15 cellular contexts compared by ENCODE assay signal in the genomic region with DNA sequence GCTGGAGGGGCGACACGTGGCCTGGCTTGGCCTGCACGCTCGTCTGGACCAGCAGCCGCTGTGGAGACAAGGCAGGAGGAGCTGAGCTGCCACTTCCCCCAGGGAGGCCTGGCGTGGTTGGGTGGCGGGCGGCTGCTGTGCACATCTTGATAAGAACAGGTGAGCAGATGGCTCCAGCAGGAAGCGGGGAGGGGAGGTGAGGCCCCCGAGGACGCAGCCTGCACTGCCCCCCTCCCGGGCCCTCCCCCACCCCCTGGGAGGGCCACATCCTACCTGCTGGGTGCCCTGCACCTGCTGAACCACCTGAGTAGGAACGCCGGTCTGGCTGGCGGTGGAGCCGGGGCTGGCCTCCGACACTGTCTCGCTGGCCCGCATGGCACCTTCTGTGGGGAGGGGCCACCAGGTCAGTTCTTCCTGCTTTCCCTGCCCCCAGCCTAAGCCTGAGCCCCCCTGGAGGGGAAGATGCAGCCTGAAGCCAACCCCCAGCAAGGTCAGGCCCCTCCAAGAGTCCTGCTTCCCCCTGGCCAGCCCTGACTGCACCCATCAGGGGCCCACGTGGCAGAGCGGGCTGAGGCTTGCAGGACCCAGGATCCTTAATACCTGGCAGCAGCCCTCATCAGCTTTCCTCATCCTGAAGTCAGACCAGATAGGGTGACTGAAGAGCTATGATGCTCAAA. TPM values are rescaled to one million over a fixed set of nuclear protein-coding genes. Genes with fewer than 3 reads are reported as not detected.
DNase-seq lines count a peak whose midpoint lies in the region; ATAC-seq and FAIRE-seq lines count a peak whose summit lies in the region.
"Had no signal": no experiment of that assay in that cellular context is flagged by ENCODE, and none has a peak within 500 bp of the region (broad histone marks: within the 10 kb centered on the region; RNA-seq: fewer than 3 reads in every experiment).

No MANE protein-coding gene starts in this region.

- H3K27ac ChIP-seq in small intestine (ENCODE audit: low read depth in 1 of 2, low read length in 1 of 2) = no peak overlapping the region
- H3K27ac ChIP-seq: GM23248, left ventricle myocardium inferior had no signal

- WGBS in small intestine, 3 donors = 63 to 74% (median 70%) methylated on average over 16 to 21 of the region's 21 CpGs

- H3K36me3 ChIP-seq in small intestine (ENCODE audit: control insufficient read depth in 2 of 2, insufficient read depth in 2 of 2, low read length in 2 of 2) = peaks cover 0 to 2% of the 10 kb centered on the region in 2 donors
- H3K36me3 ChIP-seq: BE2C had no signal

- no peaks in the 10 kb centered on the region for H3K4me1 ChIP-seq in small intestine (ENCODE audit: control insufficient read depth in 2 of 2, insufficient read depth in 1 of 2, low read depth in 1 of 2, low read length in 1 of 2)

- H3K36me3 Mint-ChIP-seq in activated CD4-positive, alpha-beta memory T cell treated with anti-CD3 and anti-CD28 coated beads, Interleukin-2, amount 10 ng/mL, durations not matched to agents 7 days and 5 days (ENCODE audit: low read depth) = peaks cover 6% of the 10 kb centered on the region

- H3K4me3 Mint-ChIP-seq in activated CD4-positive, alpha-beta memory T cell treated with anti-CD3 and anti-CD28 coated beads, Interleukin-2, amount 10 ng/mL, durations not matched to agents 7 days and 5 days = no peak overlapping the region

- H3K27me3 Mint-ChIP-seq in activated CD4-positive, alpha-beta memory T cell treated with anti-CD3 and anti-CD28 coated beads, Interleukin-2, amount 10 ng/mL, durations not matched to agents 7 days and 5 days = no peaks in the 10 kb centered on the region

- H3K27ac Mint-ChIP-seq in activated CD4-positive, alpha-beta memory T cell treated with anti-CD3 and anti-CD28 coated beads, Interleukin-2, amount 10 ng/mL, durations not matched to agents 7 days and 5 days = peak overlapping the region; percentile 21

- no peaks in the 10 kb centered on the region for H3K9me3 ChIP-seq in small intestine (ENCODE audit: control insufficient read depth, low read depth)
- H3K9me3 ChIP-seq: BE2C, left ventricle myocardium inferior had no signal

- peak; percentile 53 for DNase-seq in activated gamma-delta T cell treated with Interleukin-2 at 50 U/mL for 16 hours
- no peak for DNase-seq in activated gamma-delta T cell (lab: John Stamatoyannopoulos, UW)
- DNase-seq in NCI-H146 (lab: John Stamatoyannopoulos, UW) = peak; percentile 99
- no peak for DNase-seq in activated CD4-positive, alpha-beta memory T cell treated with anti-CD3 and anti-CD28 coated beads, Interleukin-2, amount 10 ng/mL, durations not matched to agents 7 days and 5 days
- peak; percentile 28 for DNase-seq in small intestine
- DNase-seq in NCI-H2227 treated with DMSO at 0.1 percent for 48 hours (lab: John Stamatoyannopoulos, UW) = no peak
- DNase-seq: anterior cingulate cortex; BE2C; effector CD8-positive, alpha-beta T cell; GM23248; left ventricle myocardium inferior had no signal

- CTCF ChIA-PET in activated CD4-positive, alpha-beta memory T cell treated with anti-CD3 and anti-CD28 coated beads, Interleukin-2, amount 10 ng/mL, durations not matched to agents 7 days and 5 days (lab: Charles Lee) = no interaction called here

- no peak overlapping the region for H3K4me3 ChIP-seq in small intestine (ENCODE audit: low read depth in 1 of 2, low read length in 2 of 2)
- H3K4me3 ChIP-seq: GM23248, left ventricle myocardium inferior, skin epidermis had no signal

- no peaks in the 10 kb centered on the region for H3K27me3 ChIP-seq in small intestine (ENCODE audit: control insufficient read depth in 2 of 2, insufficient read depth in 2 of 2, low read length in 2 of 2)
- H3K27me3 ChIP-seq: BE2C had no signal

- no peak for ATAC-seq in HG02970 (IDR thresholded peaks at IDR 0.05; ENCODE audit: low FRiP score, unreplicated experiment)
- ATAC-seq in HG03045 (IDR thresholded peaks at IDR 0.05; ENCODE audit: unreplicated experiment) = no peak

- H3K4me1 Mint-ChIP-seq in activated CD4-positive, alpha-beta memory T cell treated with anti-CD3 and anti-CD28 coated beads, Interleukin-2, amount 10 ng/mL, durations not matched to agents 7 days and 5 days = peaks cover 69% of the 10 kb centered on the region

- H3K9me3 Mint-ChIP-seq in activated CD4-positive, alpha-beta memory T cell treated with anti-CD3 and anti-CD28 coated beads, Interleukin-2, amount 10 ng/mL, durations not matched to agents 7 days and 5 days = no peaks in the 10 kb centered on the region

- FAIRE-seq in small intestine (lab: Jason Lieb, UNC) = no peak

- POLR2A ChIA-PET in activated CD4-positive, alpha-beta memory T cell treated with anti-CD3 and anti-CD28 coated beads, Interleukin-2, amount 10 ng/mL, durations not matched to agents 7 days and 5 days (lab: Charles Lee) = interaction anchor here (1.0 to 10.2 kb wide), 2 partner anchors 19 to 23 kb away, joined by 3 to 157 read pairs; partner anchors contain the start of gene RFX1

RNA-seq across cellular contexts. Expression of gene RFX1, which starts 22.8 kb away (rescaled TPM):
- 10 to 100 TPM; 16.8 to 18.6 TPM for total RNA-seq in activated CD4-positive, alpha-beta memory T cell treated with anti-CD3 and anti-CD28 coated beads, Interleukin-2, amount 10 ng/mL, durations not matched to agents 7 days and 5 days
- polyA plus RNA-seq in small intestine = 1 to 10 TPM; 3.8 to 6.0 (median 4.9) TPM

RNA-seq across cellular contexts. Expression of gene DCAF15, which starts 31.0 kb away (rescaled TPM):
- 10 to 100 TPM; 76.2 to 78.4 TPM for total RNA-seq in activated CD4-positive, alpha-beta memory T cell treated with anti-CD3 and anti-CD28 coated beads, Interleukin-2, amount 10 ng/mL, durations not matched to agents 7 days and 5 days
- 10 to 100 TPM; 14.1 to 26.8 (median 17.7) TPM for polyA plus RNA-seq in small intestine

RNA-seq across cellular contexts. Expression of gene RLN3, which starts 44.6 kb away (rescaled TPM):
- total RNA-seq in activated CD4-positive, alpha-beta memory T cell treated with anti-CD3 and anti-CD28 coated beads, Interleukin-2, amount 10 ng/mL, durations not matched to agents 7 days and 5 days = not detected
- polyA plus RNA-seq in small intestine = not detected
- total RNA-seq: GM23248, left ventricle myocardium inferior, NCI-H460 had no signal
- polyA plus RNA-seq: GM23248 had no signal

RNA-seq across cellular contexts. Expression of gene PODNL1, which starts 45.1 kb away (rescaled TPM):
- total RNA-seq in activated CD4-positive, alpha-beta memory T cell treated with anti-CD3 and anti-CD28 coated beads, Interleukin-2, amount 10 ng/mL, durations not matched to agents 7 days and 5 days = under 1 TPM; 0.35 to 0.48 TPM
- polyA plus RNA-seq in small intestine = 1 to 10 TPM in 1 of 3 donors, not detected in 2; 1.7 TPM
- total RNA-seq: NCI-H460 had no signal

RNA-seq across cellular contexts. Expression of gene IL27RA, which starts 48.2 kb away (rescaled TPM):
- 10 to 100 TPM; 55.5 to 58.1 TPM for total RNA-seq in activated CD4-positive, alpha-beta memory T cell treated with anti-CD3 and anti-CD28 coated beads, Interleukin-2, amount 10 ng/mL, durations not matched to agents 7 days and 5 days
- 1 to 10 TPM in 2 of 3 donors, under 1 TPM in 1; 0.45 to 4.9 (median 1.4) TPM for polyA plus RNA-seq in small intestine

Comparison
In these comparisons a context has a peak if more than half of its experiments do, and no peak if none do; other contexts are left out.
1. DNase-seq: peak in activated gamma-delta T cell treated with Interleukin-2 at 50 U/mL for 16 hours (single experiment), NCI-H146 (single experiment) and small intestine (single experiment); none in activated gamma-delta T cell (single experiment), activated CD4-positive, alpha-beta memory T cell treated with anti-CD3 and anti-CD28 coated beads, Interleukin-2, amount 10 ng/mL, durations not matched to agents 7 days and 5 days (single experiment) and NCI-H2227 treated with DMSO at 0.1 percent for 48 hours (single experiment).